Comparison of ENCODE assay signal across 1 cellular context in genomic region chr5:181281984-181282316, GRCh38.
TF ChIP-seq lines count a peak whose summit lies in the region.

No MANE protein-coding gene starts in this region.

TF ChIP-seq in SK-N-SH treated with all-trans-retinoic acid at 6 μM for 48 hours, 23 proteins besides CTCF, POLR2A, EP300 and RAD21 (continued from another document):
- TF ChIP-seq, protein P1, sequence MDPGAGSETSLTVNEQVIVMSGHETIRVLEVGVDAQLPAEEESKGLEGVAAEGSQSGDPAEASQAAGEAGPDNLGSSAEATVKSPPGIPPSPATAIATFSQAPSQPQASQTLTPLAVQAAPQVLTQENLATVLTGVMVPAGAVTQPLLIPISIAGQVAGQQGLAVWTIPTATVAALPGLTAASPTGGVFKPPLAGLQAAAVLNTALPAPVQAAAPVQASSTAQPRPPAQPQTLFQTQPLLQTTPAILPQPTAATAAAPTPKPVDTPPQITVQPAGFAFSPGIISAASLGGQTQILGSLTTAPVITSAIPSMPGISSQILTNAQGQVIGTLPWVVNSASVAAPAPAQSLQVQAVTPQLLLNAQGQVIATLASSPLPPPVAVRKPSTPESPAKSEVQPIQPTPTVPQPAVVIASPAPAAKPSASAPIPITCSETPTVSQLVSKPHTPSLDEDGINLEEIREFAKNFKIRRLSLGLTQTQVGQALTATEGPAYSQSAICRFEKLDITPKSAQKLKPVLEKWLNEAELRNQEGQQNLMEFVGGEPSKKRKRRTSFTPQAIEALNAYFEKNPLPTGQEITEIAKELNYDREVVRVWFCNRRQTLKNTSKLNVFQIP (CRISPR knock-in tag; IDR thresholded peaks at IDR 0.05; ENCODE audit: borderline replicate concordance, low read depth): no peak
- TF ChIP-seq ISL1 (CRISPR knock-in tag; IDR thresholded peaks at IDR 0.05) (no peak), ZFP30 (CRISPR knock-in tag; IDR thresholded peaks at IDR 0.05) (no peak), SNAI2 (CRISPR knock-in tag; IDR thresholded peaks at IDR 0.05) (no peak), TOX (CRISPR knock-in tag; IDR thresholded peaks at IDR 0.05; ENCODE audit: borderline replicate concordance) (no peak)
